In the genomic region with DNA sequence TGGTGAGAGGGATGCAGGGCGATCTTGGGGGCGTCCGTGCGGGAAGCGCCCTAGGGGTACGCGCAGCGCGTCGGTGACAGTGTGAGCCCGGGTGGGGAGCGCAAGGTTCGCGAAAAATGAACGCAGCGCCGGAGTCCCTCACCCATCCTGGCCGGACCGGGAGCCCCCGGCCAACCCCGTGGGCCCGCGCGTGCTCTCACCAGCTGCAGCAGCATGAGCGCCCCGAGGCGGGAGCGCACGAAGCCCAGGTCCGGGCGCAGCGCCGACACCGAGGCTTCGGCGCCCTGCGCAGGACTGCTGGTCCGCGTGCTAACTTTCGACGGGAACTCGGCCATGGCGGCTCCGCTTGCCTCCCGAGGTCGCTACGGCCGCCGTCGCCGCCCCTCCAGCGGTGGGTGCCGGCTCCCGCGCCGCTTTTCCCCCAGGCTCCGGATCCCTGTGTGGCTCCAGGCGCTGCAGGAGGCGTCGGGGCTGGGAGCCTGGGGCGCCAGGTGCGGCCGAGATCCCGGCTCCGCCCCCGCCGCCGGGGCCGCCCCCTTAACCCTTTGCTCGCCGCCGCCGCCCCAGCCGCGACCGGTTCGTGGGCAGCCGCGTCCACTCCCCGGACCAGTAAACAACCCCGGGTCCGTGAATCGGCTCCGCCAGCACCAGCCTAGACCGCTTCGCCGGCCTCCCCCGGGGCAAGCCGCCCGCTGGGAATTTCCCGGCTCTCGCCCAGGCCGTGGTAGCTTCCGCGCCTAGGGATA, we compare ENCODE assay signal across 1 cellular context.
TF ChIP-seq lines count a peak whose summit lies in the region.

Gene PLLP (minus strand): TSS at position 467 of the 746 bp plus-strand sequence. CDS start 132 bp downstream, at position 335.

TF ChIP-seq in HepG2, 621 proteins besides CTCF, POLR2A, EP300 and RAD21 (continued from another document and continues in another):
- TF ChIP-seq, protein P1, sequence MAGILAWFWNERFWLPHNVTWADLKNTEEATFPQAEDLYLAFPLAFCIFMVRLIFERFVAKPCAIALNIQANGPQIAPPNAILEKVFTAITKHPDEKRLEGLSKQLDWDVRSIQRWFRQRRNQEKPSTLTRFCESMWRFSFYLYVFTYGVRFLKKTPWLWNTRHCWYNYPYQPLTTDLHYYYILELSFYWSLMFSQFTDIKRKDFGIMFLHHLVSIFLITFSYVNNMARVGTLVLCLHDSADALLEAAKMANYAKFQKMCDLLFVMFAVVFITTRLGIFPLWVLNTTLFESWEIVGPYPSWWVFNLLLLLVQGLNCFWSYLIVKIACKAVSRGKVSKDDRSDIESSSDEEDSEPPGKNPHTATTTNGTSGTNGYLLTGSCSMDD (CRISPR knock-in tag; IDR thresholded peaks at IDR 0.05) = peak; percentile 93
- TF ChIP-seq, protein P2, sequence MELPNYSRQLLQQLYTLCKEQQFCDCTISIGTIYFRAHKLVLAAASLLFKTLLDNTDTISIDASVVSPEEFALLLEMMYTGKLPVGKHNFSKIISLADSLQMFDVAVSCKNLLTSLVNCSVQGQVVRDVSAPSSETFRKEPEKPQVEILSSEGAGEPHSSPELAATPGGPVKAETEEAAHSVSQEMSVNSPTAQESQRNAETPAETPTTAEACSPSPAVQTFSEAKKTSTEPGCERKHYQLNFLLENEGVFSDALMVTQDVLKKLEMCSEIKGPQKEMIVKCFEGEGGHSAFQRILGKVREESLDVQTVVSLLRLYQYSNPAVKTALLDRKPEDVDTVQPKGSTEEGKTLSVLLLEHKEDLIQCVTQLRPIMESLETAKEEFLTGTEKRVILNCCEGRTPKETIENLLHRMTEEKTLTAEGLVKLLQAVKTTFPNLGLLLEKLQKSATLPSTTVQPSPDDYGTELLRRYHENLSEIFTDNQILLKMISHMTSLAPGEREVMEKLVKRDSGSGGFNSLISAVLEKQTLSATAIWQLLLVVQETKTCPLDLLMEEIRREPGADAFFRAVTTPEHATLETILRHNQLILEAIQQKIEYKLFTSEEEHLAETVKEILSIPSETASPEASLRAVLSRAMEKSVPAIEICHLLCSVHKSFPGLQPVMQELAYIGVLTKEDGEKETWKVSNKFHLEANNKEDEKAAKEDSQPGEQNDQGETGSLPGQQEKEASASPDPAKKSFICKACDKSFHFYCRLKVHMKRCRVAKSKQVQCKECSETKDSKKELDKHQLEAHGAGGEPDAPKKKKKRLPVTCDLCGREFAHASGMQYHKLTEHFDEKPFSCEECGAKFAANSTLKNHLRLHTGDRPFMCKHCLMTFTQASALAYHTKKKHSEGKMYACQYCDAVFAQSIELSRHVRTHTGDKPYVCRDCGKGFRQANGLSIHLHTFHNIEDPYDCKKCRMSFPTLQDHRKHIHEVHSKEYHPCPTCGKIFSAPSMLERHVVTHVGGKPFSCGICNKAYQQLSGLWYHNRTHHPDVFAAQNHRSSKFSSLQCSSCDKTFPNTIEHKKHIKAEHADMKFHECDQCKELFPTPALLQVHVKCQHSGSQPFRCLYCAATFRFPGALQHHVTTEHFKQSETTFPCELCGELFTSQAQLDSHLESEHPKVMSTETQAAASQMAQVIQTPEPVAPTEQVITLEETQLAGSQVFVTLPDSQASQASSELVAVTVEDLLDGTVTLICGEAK (IDR thresholded peaks at IDR 0.05) = no peak
- TF ChIP-seq, protein P2 (CRISPR knock-in tag; IDR thresholded peaks at IDR 0.05) = peak; percentile 89
- peak; percentile 98; the same call in 1 of the 2 replicates for TF ChIP-seq ZFP90 (CRISPR knock-in tag; IDR thresholded peaks at IDR 0.05; ENCODE audit: borderline replicate concordance)
- no peak for TF ChIP-seq TRIM24 (CRISPR knock-in tag; IDR thresholded peaks at IDR 0.05)
- peak; percentile 51 for TF ChIP-seq HDAC1 (CRISPR knock-in tag; IDR thresholded peaks at IDR 0.05)
- TF ChIP-seq STAG1 (CRISPR knock-in tag; IDR thresholded peaks at IDR 0.05) = no peak; the same call in 1 of the 2 replicates
- no peak; the same call in 1 of the 2 replicates for TF ChIP-seq ZBTB1 (CRISPR knock-in tag; IDR thresholded peaks at IDR 0.05; ENCODE audit: borderline replicate concordance)
- TF ChIP-seq ZNF576 (CRISPR knock-in tag; IDR thresholded peaks at IDR 0.05) = peak; percentile 42
- TF ChIP-seq CHCHD3 (CRISPR knock-in tag; IDR thresholded peaks at IDR 0.05) = peak; percentile 98
- TF ChIP-seq SALL2 (CRISPR knock-in tag; IDR thresholded peaks at IDR 0.05) = no peak; the same call in none of the 2 replicates
- TF ChIP-seq, protein P3, sequence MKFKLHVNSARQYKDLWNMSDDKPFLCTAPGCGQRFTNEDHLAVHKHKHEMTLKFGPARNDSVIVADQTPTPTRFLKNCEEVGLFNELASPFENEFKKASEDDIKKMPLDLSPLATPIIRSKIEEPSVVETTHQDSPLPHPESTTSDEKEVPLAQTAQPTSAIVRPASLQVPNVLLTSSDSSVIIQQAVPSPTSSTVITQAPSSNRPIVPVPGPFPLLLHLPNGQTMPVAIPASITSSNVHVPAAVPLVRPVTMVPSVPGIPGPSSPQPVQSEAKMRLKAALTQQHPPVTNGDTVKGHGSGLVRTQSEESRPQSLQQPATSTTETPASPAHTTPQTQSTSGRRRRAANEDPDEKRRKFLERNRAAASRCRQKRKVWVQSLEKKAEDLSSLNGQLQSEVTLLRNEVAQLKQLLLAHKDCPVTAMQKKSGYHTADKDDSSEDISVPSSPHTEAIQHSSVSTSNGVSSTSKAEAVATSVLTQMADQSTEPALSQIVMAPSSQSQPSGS (CRISPR knock-in tag; IDR thresholded peaks at IDR 0.05) = peak; percentile 67; the same call in 1 of the 2 replicates
- peak; percentile 98 for TF ChIP-seq ATF7-NPFF (CRISPR knock-in tag; IDR thresholded peaks at IDR 0.05; ENCODE audit: low read depth)
- TF ChIP-seq ZNF430 (CRISPR knock-in tag; IDR thresholded peaks at IDR 0.05) = peak; percentile 94; the same call in 1 of the 2 replicates
- TF ChIP-seq, protein P4, sequence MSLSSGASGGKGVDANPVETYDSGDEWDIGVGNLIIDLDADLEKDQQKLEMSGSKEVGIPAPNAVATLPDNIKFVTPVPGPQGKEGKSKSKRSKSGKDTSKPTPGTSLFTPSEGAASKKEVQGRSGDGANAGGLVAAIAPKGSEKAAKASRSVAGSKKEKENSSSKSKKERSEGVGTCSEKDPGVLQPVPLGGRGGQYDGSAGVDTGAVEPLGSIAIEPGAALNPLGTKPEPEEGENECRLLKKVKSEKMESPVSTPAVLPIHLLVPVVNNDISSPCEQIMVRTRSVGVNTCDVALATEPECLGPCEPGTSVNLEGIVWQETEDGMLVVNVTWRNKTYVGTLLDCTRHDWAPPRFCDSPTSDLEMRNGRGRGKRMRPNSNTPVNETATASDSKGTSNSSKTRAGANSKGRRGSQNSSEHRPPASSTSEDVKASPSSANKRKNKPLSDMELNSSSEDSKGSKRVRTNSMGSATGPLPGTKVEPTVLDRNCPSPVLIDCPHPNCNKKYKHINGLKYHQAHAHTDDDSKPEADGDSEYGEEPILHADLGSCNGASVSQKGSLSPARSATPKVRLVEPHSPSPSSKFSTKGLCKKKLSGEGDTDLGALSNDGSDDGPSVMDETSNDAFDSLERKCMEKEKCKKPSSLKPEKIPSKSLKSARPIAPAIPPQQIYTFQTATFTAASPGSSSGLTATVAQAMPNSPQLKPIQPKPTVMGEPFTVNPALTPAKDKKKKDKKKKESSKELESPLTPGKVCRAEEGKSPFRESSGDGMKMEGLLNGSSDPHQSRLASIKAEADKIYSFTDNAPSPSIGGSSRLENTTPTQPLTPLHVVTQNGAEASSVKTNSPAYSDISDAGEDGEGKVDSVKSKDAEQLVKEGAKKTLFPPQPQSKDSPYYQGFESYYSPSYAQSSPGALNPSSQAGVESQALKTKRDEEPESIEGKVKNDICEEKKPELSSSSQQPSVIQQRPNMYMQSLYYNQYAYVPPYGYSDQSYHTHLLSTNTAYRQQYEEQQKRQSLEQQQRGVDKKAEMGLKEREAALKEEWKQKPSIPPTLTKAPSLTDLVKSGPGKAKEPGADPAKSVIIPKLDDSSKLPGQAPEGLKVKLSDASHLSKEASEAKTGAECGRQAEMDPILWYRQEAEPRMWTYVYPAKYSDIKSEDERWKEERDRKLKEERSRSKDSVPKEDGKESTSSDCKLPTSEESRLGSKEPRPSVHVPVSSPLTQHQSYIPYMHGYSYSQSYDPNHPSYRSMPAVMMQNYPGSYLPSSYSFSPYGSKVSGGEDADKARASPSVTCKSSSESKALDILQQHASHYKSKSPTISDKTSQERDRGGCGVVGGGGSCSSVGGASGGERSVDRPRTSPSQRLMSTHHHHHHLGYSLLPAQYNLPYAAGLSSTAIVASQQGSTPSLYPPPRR (CRISPR knock-in tag; IDR thresholded peaks at IDR 0.05; ENCODE audit: borderline replicate concordance) = no peak; the same call in 1 of the 2 replicates
- TF ChIP-seq SRSF4 (IDR thresholded peaks at IDR 0.05; ENCODE audit: low read depth, low read length, poor library complexity, severe bottlenecking) = no peak
- peak; percentile 95 for TF ChIP-seq ZNF367 (CRISPR knock-in tag; IDR thresholded peaks at IDR 0.05; ENCODE audit: borderline replicate concordance)
- no peak; the same call in 1 of the 2 replicates for TF ChIP-seq HNF4A (CRISPR knock-in tag; IDR thresholded peaks at IDR 0.05)
- TF ChIP-seq FOSL2 (CRISPR knock-in tag; IDR thresholded peaks at IDR 0.05) = no peak; the same call in 1 of the 2 replicates
- peak; percentile 96 for TF ChIP-seq ZNF136 (CRISPR knock-in tag; IDR thresholded peaks at IDR 0.05; ENCODE audit: low read depth)
- no peak for TF ChIP-seq ATM (IDR thresholded peaks at IDR 0.05; ENCODE audit: borderline replicate concordance)
- peak; percentile 54 for TF ChIP-seq TAF15 (IDR thresholded peaks at IDR 0.05; ENCODE audit: low read depth, low read length, poor library complexity, severe bottlenecking)
- TF ChIP-seq ZNF20 (CRISPR knock-in tag; IDR thresholded peaks at IDR 0.05) = no peak; the same call in none of the 2 replicates
- TF ChIP-seq YEATS2 (CRISPR knock-in tag; IDR thresholded peaks at IDR 0.05; ENCODE audit: borderline replicate concordance) = no peak
- no peak for TF ChIP-seq BCLAF1 (IDR thresholded peaks at IDR 0.05)
- TF ChIP-seq IRF1 (CRISPR knock-in tag; IDR thresholded peaks at IDR 0.05; ENCODE audit: low read depth) = no peak
- peak; percentile 95 for TF ChIP-seq ZNF232 (CRISPR knock-in tag; IDR thresholded peaks at IDR 0.05; ENCODE audit: borderline replicate concordance)
- TF ChIP-seq NCOA1 (CRISPR knock-in tag; IDR thresholded peaks at IDR 0.05) = peak; percentile 82
- TF ChIP-seq BRD4 (CRISPR knock-in tag; IDR thresholded peaks at IDR 0.05) = peak; percentile 71
- peak; percentile 82; the same call in 1 of the 2 replicates for TF ChIP-seq ZFP41 (CRISPR knock-in tag; IDR thresholded peaks at IDR 0.05; ENCODE audit: borderline replicate concordance)
- peak; percentile 91 for TF ChIP-seq RFXAP (CRISPR knock-in tag; IDR thresholded peaks at IDR 0.05; ENCODE audit: borderline replicate concordance)
- no peak for TF ChIP-seq MAZ (IDR thresholded peaks at IDR 0.05; ENCODE audit: borderline replicate concordance, low read depth, low read length)
- TF ChIP-seq MAZ (CRISPR knock-in tag; IDR thresholded peaks at IDR 0.05; ENCODE audit: low read depth) = peak; percentile 96; the same call in 1 of the 2 replicates
- TF ChIP-seq HOXA5 (CRISPR knock-in tag; IDR thresholded peaks at IDR 0.05) = 0 out of 2 replicates have a peak, but pooled peaks have one; percentile 63
- no peak for TF ChIP-seq KDM6A (CRISPR knock-in tag; IDR thresholded peaks at IDR 0.05; ENCODE audit: low read depth)
- no peak for TF ChIP-seq ZNF841 (CRISPR knock-in tag; IDR thresholded peaks at IDR 0.05; ENCODE audit: borderline replicate concordance)
